In genomic region chr21:8411139-8411671, GRCh38 we compare ENCODE assay signal across 8 cellular contexts.
A peak's percentile ranks its signal among the peaks of the same experiment; 100 is the strongest.
DNase-seq lines count a peak whose midpoint lies in the region; ATAC-seq, FAIRE-seq and TF ChIP-seq lines count a peak whose summit lies in the region.
"Not testable (repeated sequence)": the region's sequence is repeated elsewhere in the genome, so short reads cannot be mapped to it uniquely, and the experiment has no call there.

No MANE protein-coding gene starts in this region.

- H3K27ac Mint-ChIP-seq in CD4-positive, CD25-positive, alpha-beta regulatory T cell = peak overlapping the region in 1 of 3 donors; percentile 64
- H3K27ac Mint-ChIP-seq in activated naive CD4-positive, alpha-beta T cell treated with anti-CD3 and anti-CD28 coated beads for 36 hours = peak overlapping the region; percentile 50
- peak overlapping the region; percentile 21 for H3K27ac Mint-ChIP-seq in mesothelial cell of epicardium

- DNase-seq in CD4-positive, CD25-positive, alpha-beta regulatory T cell; RWPE2 (ENCODE audit: low spot score); activated naive CD4-positive, alpha-beta T cell treated with anti-CD3 and anti-CD28 coated beads for 36 hours; K562 (ENCODE audit: extremely low read depth in 1 of 4, low spot score in 3 of 4); heart left ventricle; mesothelial cell of epicardium (ENCODE audit: low spot score in 2 of 2, unreplicated experiment in 2 of 2); sciatic nerve (ENCODE audit: low spot score); upper lobe of right lung: not testable (repeated sequence)

- H3K27ac ChIP-seq in CD4-positive, CD25-positive, alpha-beta regulatory T cell (ENCODE audit: insufficient read depth, low read length, poor library complexity, severe bottlenecking); RWPE2 (ENCODE audit: poor library complexity, severe bottlenecking); K562 (ENCODE audit: extremely low read depth, low read depth, low read length); heart left ventricle; upper lobe of right lung: not testable (repeated sequence)

- H3K4me2 ChIP-seq in K562 (ENCODE audit: insufficient read depth, low read length) = not testable (repeated sequence)

- H3K4me1 ChIP-seq in CD4-positive, CD25-positive, alpha-beta regulatory T cell (ENCODE audit: control insufficient read depth, insufficient read depth, low read length, poor library complexity, severe bottlenecking); RWPE2 (ENCODE audit: insufficient read depth, poor library complexity, severe bottlenecking); K562 (replicated peaks in 1 of 2; ENCODE audit: control insufficient read depth in 2 of 2, insufficient read depth in 2 of 2, low read length in 2 of 2); heart left ventricle; upper lobe of right lung: not testable (repeated sequence)

- not testable (repeated sequence) for TF ChIP-seq EP300 in K562 (IDR thresholded peaks at IDR 0.05; ENCODE audit: low read length)

- TF ChIP-seq POLR2A in K562 (conservative IDR thresholded peaks at IDR 0.05); heart left ventricle (IDR thresholded peaks at IDR 0.05): not testable (repeated sequence)

- H3K4me1 Mint-ChIP-seq in CD4-positive, CD25-positive, alpha-beta regulatory T cell; activated naive CD4-positive, alpha-beta T cell treated with anti-CD3 and anti-CD28 coated beads for 36 hours (ENCODE audit: low read depth); mesothelial cell of epicardium: not testable (repeated sequence)

- BruUV-seq in K562 (replicated peaks; lab: Mats Ljungman, UMichigan) = not testable (repeated sequence)

- in situ Hi-C loops in K562 (cut with MboI) = loop anchor here (5.0 kb wide), 1 partner anchor 179 kb away; no protein-coding TSS in a partner anchor

- not testable (repeated sequence) for H2AFZ ChIP-seq in K562 (ENCODE audit: low read depth, low read length)

- H3K27me3 Mint-ChIP-seq in CD4-positive, CD25-positive, alpha-beta regulatory T cell; activated naive CD4-positive, alpha-beta T cell treated with anti-CD3 and anti-CD28 coated beads for 36 hours (ENCODE audit: low read depth); mesothelial cell of epicardium (ENCODE audit: low read depth): not testable (repeated sequence)

- 0% methylated on average over 1 of the region's 4 CpGs for WGBS in K562 (ENCODE audit: insufficient coverage, low coverage, missing lambda C conversion rate)
- 80% methylated on average over 1 of the region's 4 CpGs; no CpG with 5 or more reads in 3 of the 4 donors for WGBS in heart left ventricle, 4 donors

- H3K9me1 ChIP-seq in K562 (ENCODE audit: control insufficient read depth, insufficient read depth, low read length) = not testable (repeated sequence)

- H3K79me2 ChIP-seq in K562 (ENCODE audit: control insufficient read depth, insufficient read depth, low read length) = not testable (repeated sequence)

- H3K9ac ChIP-seq in K562 (ENCODE audit: insufficient read depth in 1 of 2, low read depth in 2 of 2, low read length in 2 of 2) = not testable (repeated sequence)

- not testable (repeated sequence) for H3K36me3 ChIP-seq in CD4-positive, CD25-positive, alpha-beta regulatory T cell (ENCODE audit: control insufficient read depth, insufficient read depth, low read length); RWPE2 (ENCODE audit: low read depth); K562 (ENCODE audit: control insufficient read depth, insufficient read depth, low read length); heart left ventricle; upper lobe of right lung

- H3K4me3 Mint-ChIP-seq in CD4-positive, CD25-positive, alpha-beta regulatory T cell; activated naive CD4-positive, alpha-beta T cell treated with anti-CD3 and anti-CD28 coated beads for 36 hours; mesothelial cell of epicardium: not testable (repeated sequence)

- not testable (repeated sequence) for TF ChIP-seq RAD21 in K562 (CRISPR knock-in tag; conservative IDR thresholded peaks at IDR 0.05 in 1 of 2, IDR thresholded peaks at IDR 0.05 in 1 of 2)

- H4K20me1 ChIP-seq in K562 (replicated peaks; ENCODE audit: control insufficient read depth, insufficient read depth, low read length) = not testable (repeated sequence)

- TF ChIP-seq CTCF in RWPE2 (IDR thresholded peaks at IDR 0.05; ENCODE audit: poor library complexity, severe bottlenecking); K562 (IDR thresholded peaks at IDR 0.05 in 2 of 3, conservative IDR thresholded peaks at IDR 0.05 in 1 of 3; ENCODE audit: insufficient read depth in 2 of 3, low read depth in 1 of 3, low read length in 3 of 3); heart left ventricle (IDR thresholded peaks at IDR 0.05); mesothelial cell of epicardium (IDR thresholded peaks at IDR 0.05; ENCODE audit: unreplicated experiment); upper lobe of right lung (IDR thresholded peaks at IDR 0.05): not testable (repeated sequence)

- not testable (repeated sequence) for H3K4me3 ChIP-seq in CD4-positive, CD25-positive, alpha-beta regulatory T cell (ENCODE audit: low read depth, low read length); RWPE2 (ENCODE audit: severe bottlenecking); K562; heart left ventricle; upper lobe of right lung

- H3K36me3 Mint-ChIP-seq in CD4-positive, CD25-positive, alpha-beta regulatory T cell; activated naive CD4-positive, alpha-beta T cell treated with anti-CD3 and anti-CD28 coated beads for 36 hours (ENCODE audit: low read depth); mesothelial cell of epicardium: not testable (repeated sequence)

- ATAC-seq in CD4-positive, CD25-positive, alpha-beta regulatory T cell (ENCODE audit: low read depth in 2 of 2) = peak; percentile 18 to 27
- peak; percentile 40 for ATAC-seq in RWPE2 (ENCODE audit: low read depth)
- ATAC-seq in K562 = peak; percentile 48
- ATAC-seq in heart left ventricle = peak in 3 of 4 donors; percentile 19 to 52 (median 36)
- ATAC-seq in sciatic nerve = peak; percentile 42
- peak; percentile 37 for ATAC-seq in upper lobe of right lung

- not testable (repeated sequence) for H3K9me3 ChIP-seq in CD4-positive, CD25-positive, alpha-beta regulatory T cell (ENCODE audit: control insufficient read depth in 2 of 2, low read length in 2 of 2); RWPE2 (ENCODE audit: severe bottlenecking); K562 (replicated peaks; ENCODE audit: control insufficient read depth, insufficient read depth, low read depth, low read length); heart left ventricle; upper lobe of right lung

- intact Hi-C loops in activated naive CD4-positive, alpha-beta T cell treated with anti-CD3 and anti-CD28 coated beads for 36 hours (cut with micrococcal nuclease); K562 (cut with micrococcal nuclease); heart left ventricle (cut with DNase I); sciatic nerve (cut with DNase I); upper lobe of right lung (cut with DNase I): not testable (repeated sequence)

- CTCF ChIA-PET in activated naive CD4-positive, alpha-beta T cell treated with anti-CD3 and anti-CD28 coated beads for 36 hours (lab: Charles Lee); K562 (lab: Yijun Ruan, JAX; ENCODE audit: low intra/inter-chr PET ratio): not testable (repeated sequence)

- POLR2A ChIA-PET in K562 (lab: Yijun Ruan, JAX) = not testable (repeated sequence)

- not testable (repeated sequence) for H3K27me3 ChIP-seq in CD4-positive, CD25-positive, alpha-beta regulatory T cell (ENCODE audit: control insufficient read depth, insufficient read depth, low read length); RWPE2 (ENCODE audit: insufficient read depth, poor library complexity, severe bottlenecking); K562 (ENCODE audit: control insufficient read depth in 2 of 2, insufficient read depth in 2 of 2, low read length in 2 of 2); heart left ventricle; upper lobe of right lung

- not testable (repeated sequence) for FAIRE-seq in K562 (lab: Jason Lieb, UNC)

- H3K9me3 Mint-ChIP-seq in CD4-positive, CD25-positive, alpha-beta regulatory T cell; activated naive CD4-positive, alpha-beta T cell treated with anti-CD3 and anti-CD28 coated beads for 36 hours; mesothelial cell of epicardium: not testable (repeated sequence)
